ENCODE assay signal across 19 cellular contexts in genomic region chrX:69138512-69138911, GRCh38. TPM values are rescaled to one million over a fixed set of nuclear protein-coding genes. Genes with fewer than 3 reads are reported as not detected.
DNase-seq lines count a peak whose midpoint lies in the region; TF ChIP-seq lines count a peak whose summit lies in the region.
"Had no signal": no experiment of that assay in that cellular context is flagged by ENCODE, and none has a peak within 500 bp of the region (broad histone marks: within the 10 kb centered on the region; RNA-seq: fewer than 3 reads in every experiment).

No MANE protein-coding gene starts in this region.

- H3K4me2 ChIP-seq in osteoblast (ENCODE audit: insufficient read depth, low read length), result no peak overlapping the region
- H3K4me2 ChIP-seq: GM23338 had no signal

- H3K9me3 ChIP-seq in NT2/D1 (ENCODE audit: insufficient read depth, low read length), result no peaks in the 10 kb centered on the region
- H3K9me3 ChIP-seq in osteoblast (ENCODE audit: low read depth, low read length), result no peaks in the 10 kb centered on the region
- H3K9me3 ChIP-seq in uterus, result no peaks in the 10 kb centered on the region
- H3K9me3 ChIP-seq: HAP-1 had no signal

- peak overlapping the region; percentile 51 for H2AFZ ChIP-seq in osteoblast (ENCODE audit: low read length)
- H2AFZ ChIP-seq: GM23338 had no signal

- H3K9ac ChIP-seq in NT2/D1 (ENCODE audit: insufficient read length, low read depth), result peak overlapping the region; percentile 34

- H3K4me3 ChIP-seq in NT2/D1 (ENCODE audit: insufficient read length, low read depth) (no peak overlapping the region), fibroblast of pulmonary artery (replicated peaks; ENCODE audit: low read depth, low read length) (no peak overlapping the region), osteoblast (ENCODE audit: insufficient read depth, low read length) (no peak overlapping the region), uterus (no peak overlapping the region)
- H3K4me3 ChIP-seq: GM23338, HAP-1 had no signal

- intact Hi-C loops in uterus (cut with DNase I; ENCODE audit: low total_unique reads), result no loop called here

- H4K20me1 ChIP-seq in osteoblast (ENCODE audit: insufficient read depth, low read length), result no peaks in the 10 kb centered on the region

- peaks cover 16% of the 10 kb centered on the region for H3K4me1 ChIP-seq in NT2/D1 (ENCODE audit: insufficient read depth, insufficient read length)
- peaks cover 17% of the 10 kb centered on the region for H3K4me1 ChIP-seq in osteoblast (ENCODE audit: insufficient read depth, low read length)
- H3K4me1 ChIP-seq in uterus, result peaks cover 0 to 4% of the 10 kb centered on the region in 2 donors

- no peaks in the 10 kb centered on the region for H3K79me2 ChIP-seq in osteoblast (ENCODE audit: insufficient read depth, low read length)

- TF ChIP-seq CTCF in fibroblast of pulmonary artery (IDR thresholded peaks at IDR 0.05; ENCODE audit: low read length, missing control alignments), result no peak
- no peak for TF ChIP-seq CTCF in osteoblast (IDR thresholded peaks at IDR 0.05; ENCODE audit: extremely low read depth, low read depth, low read length)
- TF ChIP-seq CTCF in uterus (IDR thresholded peaks at IDR 0.05), result no peak

- H3K27me3 ChIP-seq in NT2/D1 (ENCODE audit: insufficient read depth, insufficient read length) (no peaks in the 10 kb centered on the region), osteoblast (ENCODE audit: insufficient read depth, low read length) (peaks cover 7% of the 10 kb centered on the region), uterus (no peaks in the 10 kb centered on the region)

- H3K27ac ChIP-seq in osteoblast (ENCODE audit: low read depth, low read length) (no peak overlapping the region), uterus (peak overlapping the region; percentile 76 to 77)

- H3K36me3 ChIP-seq in NT2/D1 (ENCODE audit: insufficient read depth, insufficient read length, low read length), result no peaks in the 10 kb centered on the region
- H3K36me3 ChIP-seq in osteoblast (ENCODE audit: insufficient read depth, low read length), result no peaks in the 10 kb centered on the region
- H3K36me3 ChIP-seq in uterus, result no peaks in the 10 kb centered on the region
- H3K36me3 ChIP-seq: HAP-1 had no signal

- DNase-seq in NT2/D1 (ENCODE audit: low read depth, low spot score) (no peak), fibroblast of pulmonary artery (ENCODE audit: low read depth) (peak; percentile 21), osteoblast (ENCODE audit: insufficient read length, low spot score, missing footprints) (peak; percentile 61), uterus (no peak), RKO (ENCODE audit: low spot score) (no peak), superior temporal gyrus (ENCODE audit: extremely low spot score) (no peak), COR-L47 (lab: John Stamatoyannopoulos, UW) (no peak)
- DNase-seq: CD4-positive, CD25-positive, alpha-beta regulatory T cell; DMS79; KG1; NCI-H1092 treated with DMSO at 0.1 percent for 48 hours; NCI-H1436 treated with DMSO at 0.1 percent for 48 hours; NCI-H1930; NCI-H345; NCI-H524; NCI-H774; NK-92 treated with Interleukin-12 subunit alpha and Interleukin-12 subunit beta, amount 100 ng/mL, for 24 hours had no signal

- no peak for TF ChIP-seq POLR2A in uterus (IDR thresholded peaks at IDR 0.05)

RNA-seq across cellular contexts. Expression of gene PJA1, which starts 26.7 kb away (rescaled TPM):
- total RNA-seq in osteoblast (19.4 and 21.0 TPM in 2 replicates), uterus (10 to 100 TPM in 3 of 4 donors, 1 to 10 TPM in 1; 9.7 to 68.0 (median 26.1) TPM)

Comparison
In these comparisons a context has a peak if more than half of its experiments do, and no peak if none do; other contexts are left out.
1. DNase-seq: peak in fibroblast of pulmonary artery (single experiment) and osteoblast (single experiment); none in NT2/D1 (single experiment), uterus (0 of 2), RKO (single experiment), superior temporal gyrus (single experiment) and COR-L47 (single experiment).